1 cellular context compared by ENCODE assay signal in the genomic region with DNA sequence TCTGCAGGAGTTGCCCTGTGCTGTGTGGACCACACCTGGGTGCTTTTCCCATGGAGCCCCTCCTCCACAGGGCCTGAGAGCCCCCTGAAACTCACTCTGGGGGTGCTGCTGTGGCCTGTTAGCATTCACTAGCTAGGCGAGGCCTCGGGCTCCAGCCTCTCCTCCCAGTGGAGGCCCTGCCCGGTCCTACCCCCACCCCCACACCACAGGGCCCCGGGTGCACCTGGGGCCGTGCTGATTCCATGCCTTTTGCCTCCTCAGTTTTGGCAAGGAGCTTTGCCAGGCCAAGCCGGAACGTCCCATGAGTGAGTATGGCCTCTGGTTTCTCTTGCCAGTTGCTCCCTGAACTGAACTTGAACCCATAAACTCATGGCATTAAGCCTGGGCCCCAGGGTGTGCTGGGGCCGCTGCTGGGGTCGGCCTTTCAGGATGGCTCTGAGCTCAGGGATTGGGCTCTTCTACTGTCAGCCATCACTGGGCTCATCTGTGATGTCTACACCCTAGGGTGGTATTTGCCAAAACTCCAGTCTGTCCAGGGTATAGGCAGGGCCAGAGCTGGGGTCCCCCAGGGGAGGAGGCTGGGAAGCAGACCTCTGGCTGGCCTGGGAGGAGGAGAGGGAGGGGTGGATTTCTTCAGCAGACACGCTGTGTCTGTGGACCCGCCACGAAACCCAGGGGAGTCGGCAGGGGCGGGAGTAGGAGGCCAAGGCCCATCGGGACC.
TF ChIP-seq lines count a peak whose summit lies in the region.

No MANE protein-coding gene starts in this region.

TF ChIP-seq in GM23338, 12 proteins besides CTCF, POLR2A, EP300 and RAD21 (continued from another document):
- TF ChIP-seq ZNF462 (CRISPR knock-in tag; IDR thresholded peaks at IDR 0.05) = no peak
- TF ChIP-seq ETS1 (IDR thresholded peaks at IDR 0.05) = no peak
- no peak for TF ChIP-seq EZH2 (IDR thresholded peaks at IDR 0.05; ENCODE audit: low read depth, unreplicated experiment)
- no peak for TF ChIP-seq EZH2phosphoT487 (IDR thresholded peaks at IDR 0.05; ENCODE audit: unreplicated experiment)
- TF ChIP-seq ZNF331 (CRISPR knock-in tag; IDR thresholded peaks at IDR 0.05; ENCODE audit: low read depth) = no peak
